Comparison of ENCODE assay signal across 24 cellular contexts in the genomic region with DNA sequence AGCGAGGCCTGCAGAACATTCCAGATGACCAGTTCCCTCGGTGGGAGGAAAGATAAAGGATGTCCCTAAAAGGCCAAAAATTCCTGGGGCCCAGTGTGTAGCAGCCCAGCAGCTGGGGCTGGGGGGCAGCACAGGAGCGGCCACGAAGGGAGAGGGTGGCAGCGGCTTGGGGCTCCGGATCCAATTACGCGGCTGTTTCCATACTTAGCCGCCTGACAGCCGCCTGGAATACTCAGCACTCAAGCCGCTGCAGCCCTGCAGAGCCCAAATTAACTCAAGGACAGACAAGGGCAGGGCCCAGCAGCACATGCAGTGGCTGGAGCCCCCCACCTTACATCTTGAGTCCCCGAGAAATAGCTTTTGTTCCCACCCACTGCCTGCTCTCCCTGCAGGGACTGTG. TPM values are rescaled to one million over a fixed set of nuclear protein-coding genes. Genes with fewer than 3 reads are reported as not detected.
DNase-seq lines count a peak whose midpoint lies in the region; ATAC-seq and TF ChIP-seq lines count a peak whose summit lies in the region.
"Had no signal": no experiment of that assay in that cellular context is flagged by ENCODE, and none has a peak within 500 bp of the region (broad histone marks: within the 10 kb centered on the region; RNA-seq: fewer than 3 reads in every experiment).

No MANE protein-coding gene starts in this region.

- WGBS in psoas muscle, 3 donors = 11 to 41% (median 23%) methylated on average over 11 to 12 of the region's 12 CpGs
- WGBS in esophagus squamous epithelium, 2 donors = 93 to 94% methylated on average over 3 to 11 of the region's 12 CpGs
- 86 to 89% methylated on average over 8 to 11 of the region's 12 CpGs for WGBS in upper lobe of left lung, 2 donors

- H3K36me3 ChIP-seq in NT2/D1 (ENCODE audit: insufficient read depth, insufficient read length, low read length) = no peaks in the 10 kb centered on the region
- H3K36me3 ChIP-seq in psoas muscle (ENCODE audit: insufficient read depth in 1 of 2, low read depth in 1 of 2) = peaks cover 0 to 2% of the 10 kb centered on the region in 2 donors
- H3K36me3 ChIP-seq in esophagus squamous epithelium = no peaks in the 10 kb centered on the region
- H3K36me3 ChIP-seq in upper lobe of left lung = no peaks in the 10 kb centered on the region
- H3K36me3 ChIP-seq: ascending aorta, ovary, sigmoid colon had no signal

- peak overlapping the region; percentile 51 for H3K9ac ChIP-seq in NT2/D1 (ENCODE audit: insufficient read length, low read depth)

- H3K4me1 ChIP-seq in NT2/D1 (ENCODE audit: insufficient read depth, insufficient read length) (peaks cover 21% of the 10 kb centered on the region), psoas muscle (peaks cover 36% of the 10 kb centered on the region), esophagus squamous epithelium (no peaks in the 10 kb centered on the region), upper lobe of left lung (peaks cover 0 to 12% (median 5%) of the 10 kb centered on the region in 4 donors)
- H3K4me1 ChIP-seq: ascending aorta had no signal

- peak; percentile 43 for DNase-seq in NCI-H2227 (lab: John Stamatoyannopoulos, UW; ENCODE audit: unreplicated experiment)
- no peak for DNase-seq in NT2/D1 (ENCODE audit: low read depth, low spot score)
- no peak for DNase-seq in left cardiac atrium
- peak; percentile 66 to 85 for DNase-seq in psoas muscle
- no peak for DNase-seq in esophagus squamous epithelium (lab: John Stamatoyannopoulos, UW)
- DNase-seq in upper lobe of left lung = no peak
- DNase-seq: activated CD4-positive, alpha-beta memory T cell treated with anti-CD3 and anti-CD28 coated beads for 36 hours; activated CD8-positive, alpha-beta memory T cell treated with anti-CD3 and anti-CD28 coated beads, Interleukin-2, amount 50 U/mL, for 48 hours; dorsolateral prefrontal cortex; EL; glutamatergic neuron; IMR-90; mesendoderm; natural killer cell; NCI-H2081; ovary; sigmoid colon; stimulated activated CD8-positive, alpha-beta memory T cell treated with anti-CD3 and anti-CD28 coated beads, Interleukin-4, amount 100 ng/mL, for 48 hours; trophoblast cell had no signal

- TF ChIP-seq CTCF in psoas muscle (IDR thresholded peaks at IDR 0.05) (no peak), esophagus squamous epithelium (IDR thresholded peaks at IDR 0.05) (no peak), upper lobe of left lung (IDR thresholded peaks at IDR 0.05) (no peak)

- peak overlapping the region; percentile 94 for H3K27ac ChIP-seq in psoas muscle
- no peak overlapping the region for H3K27ac ChIP-seq in esophagus squamous epithelium
- H3K27ac ChIP-seq in upper lobe of left lung = no peak overlapping the region
- H3K27ac ChIP-seq: ascending aorta, ovary, RWPE1 had no signal

- H3K27me3 ChIP-seq in NT2/D1 (ENCODE audit: insufficient read depth, insufficient read length) (no peaks in the 10 kb centered on the region), psoas muscle (ENCODE audit: insufficient read depth in 3 of 3, low read length in 2 of 3) (no peaks in the 10 kb centered on the region), esophagus squamous epithelium (no peaks in the 10 kb centered on the region), upper lobe of left lung (no peaks in the 10 kb centered on the region)
- H3K27me3 ChIP-seq: ascending aorta, ovary, sigmoid colon had no signal

- H3K4me3 ChIP-seq in NT2/D1 (ENCODE audit: insufficient read length, low read depth) (no peak overlapping the region), psoas muscle (peak overlapping the region; percentile 73), esophagus squamous epithelium (no peak overlapping the region), upper lobe of left lung (no peak overlapping the region)
- H3K4me3 ChIP-seq: ascending aorta, ovary, sigmoid colon had no signal

- H3K9me3 ChIP-seq in NT2/D1 (ENCODE audit: insufficient read depth, low read length) (no peaks in the 10 kb centered on the region), psoas muscle (no peaks in the 10 kb centered on the region), esophagus squamous epithelium (no peaks in the 10 kb centered on the region), upper lobe of left lung (no peaks in the 10 kb centered on the region)
- H3K9me3 ChIP-seq: ascending aorta, ovary, sigmoid colon had no signal

- peak; percentile 57 to 75 for ATAC-seq in left cardiac atrium
- peak; percentile 79 to 85 (median 82) for ATAC-seq in psoas muscle
- no peak for ATAC-seq in GM19463 (IDR thresholded peaks at IDR 0.05; ENCODE audit: unreplicated experiment)
- ATAC-seq in upper lobe of left lung (ENCODE audit: low FRiP score in 2 of 2) = no peak
- ATAC-seq: natural killer cell had no signal

- TF ChIP-seq POLR2A in esophagus squamous epithelium (IDR thresholded peaks at IDR 0.05) (no peak), upper lobe of left lung (IDR thresholded peaks at IDR 0.05) (no peak)

- no peak for TF ChIP-seq EP300 in upper lobe of left lung (IDR thresholded peaks at IDR 0.05)

- intact Hi-C loops in left cardiac atrium (cut with DNase I) (no loop called here), psoas muscle (cut with DNase I) (loop anchor here in 1 of 2 donors (5.0 kb wide), 1 partner anchor 33 kb away; no protein-coding TSS in a partner anchor), esophagus squamous epithelium (cut with DNase I) (no loop called here)

RNA-seq across cellular contexts. Expression of gene SRL, which starts 1.3 kb away (rescaled TPM):
- total RNA-seq in left cardiac atrium (100 to 1,000 TPM; 302 to 359 TPM), psoas muscle (100 to 1,000 TPM; 305 to 552 (median 476) TPM), esophagus squamous epithelium (1 to 10 TPM in 1 of 4 donors, under 1 TPM in 2, not detected in 1; 0.04 to 1.8 (median 0.38) TPM), upper lobe of left lung (1 to 10 TPM in 1 of 6 donors, under 1 TPM in 2, not detected in 3; 0.30 to 1.1 (median 0.46) TPM)
- polyA plus RNA-seq in psoas muscle = 100 to 1,000 TPM; 196 to 276 (median 206) TPM
- total RNA-seq: activated CD4-positive, alpha-beta memory T cell treated with anti-CD3 and anti-CD28 coated beads for 36 hours; activated T-helper 2 cell treated with anti-CD3 and anti-CD28 coated beads, Interferon-gamma antibody, Interleukin-2, Interleukin-4, amounts not matched to agents 10 μg/mL and 5 μg/mL and 100 μg/mL, durations not matched to agents 14 hours and 24 hours and 36 hours; natural killer cell had no signal
- polyA plus RNA-seq: CD14-positive monocyte had no signal

RNA-seq across cellular contexts. Expression of gene TFAP4, which starts 32.2 kb away (rescaled TPM):
- total RNA-seq in left cardiac atrium (1 to 10 TPM; 3.7 to 4.2 TPM), psoas muscle (1 to 10 TPM; 3.8 to 5.7 (median 4.5) TPM), esophagus squamous epithelium (1 to 10 TPM; 5.8 to 9.8 (median 9.3) TPM), upper lobe of left lung (10 to 100 TPM in 3 of 6 donors, 1 to 10 TPM in 3; 3.7 to 24.1 (median 8.9) TPM)
- polyA plus RNA-seq in psoas muscle = 1 to 10 TPM; 3.0 to 8.2 (median 7.0) TPM

Comparison
In these comparisons a context has a peak if more than half of its experiments do, and no peak if none do; other contexts are left out.
1. DNase-seq: peak in NCI-H2227 (single experiment) and psoas muscle (2 of 2); none in NT2/D1 (single experiment), left cardiac atrium (single experiment), esophagus squamous epithelium (single experiment) and upper lobe of left lung (0 of 2).
2. ATAC-seq: peak in left cardiac atrium (2 of 2) and psoas muscle (4 of 4); none in GM19463 (single experiment) and upper lobe of left lung (0 of 2).
3. RNA of gene SRL, which starts 1.3 kb away (total RNA-seq): 305 to 552 TPM in psoas muscle and 302 to 359 TPM in left cardiac atrium; 0.04 to 1.8 TPM in esophagus squamous epithelium and 0.30 to 1.1 TPM in upper lobe of left lung; every median in the first group is over 100 times any median in the second.